In the genomic region with DNA sequence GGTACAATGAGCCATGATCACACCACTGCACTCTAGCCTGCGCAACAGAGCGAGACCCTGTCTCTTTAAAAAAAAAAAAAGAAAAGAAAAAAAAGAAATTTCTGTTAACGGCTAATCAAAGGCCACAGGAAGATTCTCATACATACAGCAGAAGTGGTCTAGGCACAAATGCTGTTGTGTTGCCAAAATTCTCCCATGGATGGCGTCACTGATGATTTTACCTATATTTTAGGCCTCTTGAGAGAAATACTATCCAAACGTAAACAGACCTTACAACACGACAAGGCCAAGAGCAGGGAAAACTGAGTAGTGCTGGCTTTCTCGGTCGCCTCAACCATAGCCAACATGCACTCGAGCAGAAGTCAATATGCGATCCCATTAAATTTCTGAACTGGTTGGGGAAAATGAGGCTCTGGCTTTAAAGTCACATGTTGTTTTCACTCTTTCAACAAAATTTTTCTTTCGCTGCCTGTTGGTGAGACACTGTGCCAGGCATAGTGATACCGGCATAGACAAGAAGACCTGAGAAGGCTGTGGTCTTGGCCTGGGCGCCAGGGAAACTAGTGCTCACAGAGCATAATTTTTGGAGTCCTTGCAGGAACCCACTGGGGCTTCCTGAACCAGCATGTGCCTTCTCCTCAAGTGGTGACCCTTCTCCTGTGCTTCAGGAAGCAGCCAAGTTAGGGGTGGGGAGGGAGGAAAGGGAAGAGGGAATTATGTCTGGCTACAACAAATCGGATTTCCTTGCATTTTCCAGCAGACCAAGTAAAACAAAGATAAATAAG, we compare ENCODE assay signal across 12 cellular contexts. TPM values are rescaled to one million over a fixed set of nuclear protein-coding genes. Genes with fewer than 3 reads are reported as not detected.
DNase-seq lines count a peak whose midpoint lies in the region; ATAC-seq and TF ChIP-seq lines count a peak whose summit lies in the region.
"Had no signal": no experiment of that assay in that cellular context is flagged by ENCODE, and none has a peak within 500 bp of the region (broad histone marks: within the 10 kb centered on the region; RNA-seq: fewer than 3 reads in every experiment).

No MANE protein-coding gene starts in this region.

- H4K20me1 ChIP-seq in Karpas-422 (ENCODE audit: insufficient read depth, low read depth, low read length), result no peaks in the 10 kb centered on the region; the same call in 1 of the 2 replicates

- no peaks in the 10 kb centered on the region for H3K9me3 ChIP-seq in Karpas-422 (ENCODE audit: low read length)
- no peaks in the 10 kb centered on the region for H3K9me3 ChIP-seq in neutrophil
- H3K9me3 ChIP-seq: ascending aorta had no signal

- H3K4me3 ChIP-seq in Karpas-422 (ENCODE audit: low read length), result no peak overlapping the region
- H3K4me3 ChIP-seq in neutrophil (ENCODE audit: low read depth in 1 of 2, low read length in 1 of 2), result peak overlapping the region; percentile 50 to 52
- H3K4me3 ChIP-seq: ascending aorta had no signal

- H3K4me2 ChIP-seq in Karpas-422 (ENCODE audit: low read depth, low read length, poor library complexity, severe bottlenecking), result peak overlapping the region; percentile 57

- H3K27ac ChIP-seq in Karpas-422 (ENCODE audit: low read length) (peak overlapping the region; percentile 96), neutrophil (peak overlapping the region; percentile 88)
- H3K27ac ChIP-seq: 22Rv1, ascending aorta had no signal

- peaks cover 12% of the 10 kb centered on the region for H3K36me3 Mint-ChIP-seq in T-helper 2 cell treated with Interferon-gamma antibody and Interleukin-4, amounts not matched to agents 5 μg/mL and 100 μg/mL, for 36 hours (ENCODE audit: low read depth)
- H3K36me3 Mint-ChIP-seq in activated naive CD8-positive, alpha-beta T cell treated with anti-CD3 and anti-CD28 coated beads, Interleukin-2, amount 50 U/mL, for 24 hours (ENCODE audit: low read depth), result peaks cover 2% of the 10 kb centered on the region

- peaks cover 68% of the 10 kb centered on the region for H3K4me1 Mint-ChIP-seq in T-helper 2 cell treated with Interferon-gamma antibody and Interleukin-4, amounts not matched to agents 5 μg/mL and 100 μg/mL, for 36 hours (ENCODE audit: low read depth)
- peaks cover 84% of the 10 kb centered on the region for H3K4me1 Mint-ChIP-seq in activated naive CD8-positive, alpha-beta T cell treated with anti-CD3 and anti-CD28 coated beads, Interleukin-2, amount 50 U/mL, for 24 hours

- H3K9me2 ChIP-seq in Karpas-422 (replicated peaks; ENCODE audit: insufficient read depth, low read length), result no peaks in the 10 kb centered on the region

- H3K27me3 ChIP-seq in Karpas-422 (ENCODE audit: low read length), result no peaks in the 10 kb centered on the region
- H3K27me3 ChIP-seq in neutrophil, result no peaks in the 10 kb centered on the region
- H3K27me3 ChIP-seq: ascending aorta had no signal

- in situ Hi-C loops in GM13976 (cut with MboI; ENCODE audit: low sequenced_read_pairs, unreplicated experiment), result no loop called here

- TF ChIP-seq CTCF in neutrophil (IDR thresholded peaks at IDR 0.05) (no peak), GM13976 (IDR thresholded peaks at IDR 0.05; ENCODE audit: borderline replicate concordance, control extremely low read depth, extremely low read depth, insufficient read depth, missing control alignments) (no peak)

- no peak for DNase-seq in T-helper 2 cell treated with Interferon-gamma antibody and Interleukin-4, amounts not matched to agents 5 μg/mL and 100 μg/mL, for 36 hours (ENCODE audit: low spot score)
- DNase-seq in T-helper 2 cell, result no peak
- DNase-seq in Karpas-422, result no peak
- DNase-seq in activated naive CD8-positive, alpha-beta T cell treated with anti-CD3 and anti-CD28 coated beads, Interleukin-2, amount 50 U/mL, for 24 hours, result no peak
- no peak for DNase-seq in NCI-H1436 treated with DMSO at 0.1 percent for 48 hours (lab: John Stamatoyannopoulos, UW)
- DNase-seq in GM13976 (ENCODE audit: low spot score), result no peak
- DNase-seq: endodermal cell, SHP77 had no signal

- H3K4me1 ChIP-seq in Karpas-422 (ENCODE audit: low read length) (peaks cover 100% of the 10 kb centered on the region), neutrophil (ENCODE audit: control insufficient read depth in 1 of 2, insufficient read depth in 1 of 2, low read depth in 1 of 2, low read length in 1 of 2) (peaks cover 98 to 99% of the 10 kb centered on the region in 2 experiments)
- H3K4me1 ChIP-seq: ascending aorta had no signal

- H3K27ac Mint-ChIP-seq in T-helper 2 cell treated with Interferon-gamma antibody and Interleukin-4, amounts not matched to agents 5 μg/mL and 100 μg/mL, for 36 hours, result peak overlapping the region; percentile 45
- H3K27ac Mint-ChIP-seq in activated naive CD8-positive, alpha-beta T cell treated with anti-CD3 and anti-CD28 coated beads, Interleukin-2, amount 50 U/mL, for 24 hours, result no peak overlapping the region
- H3K27ac Mint-ChIP-seq: endodermal cell had no signal

- H3K36me3 ChIP-seq in Karpas-422 (ENCODE audit: insufficient read depth, low read length), result no peaks in the 10 kb centered on the region
- H3K36me3 ChIP-seq in neutrophil, result no peaks in the 10 kb centered on the region
- H3K36me3 ChIP-seq: ascending aorta had no signal

- peak overlapping the region; percentile 50 for H3K9ac ChIP-seq in Karpas-422 (ENCODE audit: low read length)

- H3K9me3 Mint-ChIP-seq in T-helper 2 cell treated with Interferon-gamma antibody and Interleukin-4, amounts not matched to agents 5 μg/mL and 100 μg/mL, for 36 hours, result no peaks in the 10 kb centered on the region
- no peaks in the 10 kb centered on the region for H3K9me3 Mint-ChIP-seq in activated naive CD8-positive, alpha-beta T cell treated with anti-CD3 and anti-CD28 coated beads, Interleukin-2, amount 50 U/mL, for 24 hours

- H3K4me3 Mint-ChIP-seq in T-helper 2 cell treated with Interferon-gamma antibody and Interleukin-4, amounts not matched to agents 5 μg/mL and 100 μg/mL, for 36 hours, result peak overlapping the region; percentile 65
- H3K4me3 Mint-ChIP-seq in activated naive CD8-positive, alpha-beta T cell treated with anti-CD3 and anti-CD28 coated beads, Interleukin-2, amount 50 U/mL, for 24 hours, result peak overlapping the region; percentile 11
- H3K4me3 Mint-ChIP-seq: endodermal cell had no signal

- H3K79me2 ChIP-seq in Karpas-422 (ENCODE audit: low read length), result peaks cover 73% of the 10 kb centered on the region

- H3K27me3 Mint-ChIP-seq in T-helper 2 cell treated with Interferon-gamma antibody and Interleukin-4, amounts not matched to agents 5 μg/mL and 100 μg/mL, for 36 hours (ENCODE audit: low read depth), result no peaks in the 10 kb centered on the region
- H3K27me3 Mint-ChIP-seq in activated naive CD8-positive, alpha-beta T cell treated with anti-CD3 and anti-CD28 coated beads, Interleukin-2, amount 50 U/mL, for 24 hours, result no peaks in the 10 kb centered on the region

- no peak overlapping the region for H2AFZ ChIP-seq in Karpas-422 (ENCODE audit: low read length)

- no peak for ATAC-seq in activated naive CD8-positive, alpha-beta T cell treated with anti-CD3 and anti-CD28 coated beads, Interleukin-2, amount 50 U/mL, for 24 hours
- no peak for ATAC-seq in GM18520 (IDR thresholded peaks at IDR 0.05; ENCODE audit: unreplicated experiment)

RNA-seq across cellular contexts. Expression of a gene that starts 20.6 kb away (rescaled TPM):
- total RNA-seq in Karpas-422 (2014; rRNA removed; shearing (Covaris generic); ENCODE audit: low replicate concordance), result 72.0 and 79.6 TPM in 2 replicates
